ENCODE assay signal across 17 cellular contexts in genomic region chr12:119235352-119235751, GRCh38. TPM values are rescaled to one million over a fixed set of nuclear protein-coding genes. Genes with fewer than 3 reads are reported as not detected.
A peak's percentile ranks its signal among the peaks of the same experiment; 100 is the strongest.
DNase-seq lines count a peak whose midpoint lies in the region; ATAC-seq and TF ChIP-seq lines count a peak whose summit lies in the region.
"Had no signal": no experiment of that assay in that cellular context is flagged by ENCODE, and none has a peak within 500 bp of the region (broad histone marks: within the 10 kb centered on the region; RNA-seq: fewer than 3 reads in every experiment).

No MANE protein-coding gene starts in this region.

- no peak overlapping the region for H3K27ac Mint-ChIP-seq in nephron progenitor cell
- H3K27ac Mint-ChIP-seq: activated CD8-positive, alpha-beta memory T cell treated with anti-CD3 and anti-CD28 coated beads, Interleukin-2, amount 10 ng/mL, durations not matched to agents 7 days and 5 days; activated naive CD4-positive, alpha-beta T cell treated with anti-CD3 and anti-CD28 coated beads, Interleukin-2, amount 50 U/mL, for 72 hours; natural killer cell treated with Interleukin-12 subunit alpha and Interleukin-12 subunit beta and Interleukin-15 and Interleukin-18, amount 100 ng/mL, for 72 hours had no signal

- peaks cover 27% of the 10 kb centered on the region for H3K27me3 Mint-ChIP-seq in nephron progenitor cell (ENCODE audit: low read depth, poor library complexity)
- H3K27me3 Mint-ChIP-seq: activated CD8-positive, alpha-beta memory T cell treated with anti-CD3 and anti-CD28 coated beads, Interleukin-2, amount 10 ng/mL, durations not matched to agents 7 days and 5 days had no signal

- no peak overlapping the region for H3K27ac ChIP-seq in Peyer's patch
- H3K27ac ChIP-seq: HL-60, thoracic aorta had no signal

- H3K27me3 ChIP-seq in Peyer's patch: no peaks in the 10 kb centered on the region

- peaks cover 8% of the 10 kb centered on the region for H3K4me1 Mint-ChIP-seq in nephron progenitor cell
- H3K4me1 Mint-ChIP-seq: activated CD8-positive, alpha-beta memory T cell treated with anti-CD3 and anti-CD28 coated beads, Interleukin-2, amount 10 ng/mL, durations not matched to agents 7 days and 5 days had no signal

- no peaks in the 10 kb centered on the region for H3K4me1 ChIP-seq in Peyer's patch
- H3K4me1 ChIP-seq: HAP-1 had no signal

- peaks cover 11% of the 10 kb centered on the region for H3K9me3 Mint-ChIP-seq in nephron progenitor cell
- H3K9me3 Mint-ChIP-seq: activated naive CD4-positive, alpha-beta T cell treated with anti-CD3 and anti-CD28 coated beads, Interleukin-2, amount 50 U/mL, for 72 hours; natural killer cell treated with Interleukin-12 subunit alpha and Interleukin-12 subunit beta and Interleukin-15 and Interleukin-18, amount 100 ng/mL, for 72 hours had no signal

- DNase-seq in DMS 273 (lab: John Stamatoyannopoulos, UW; ENCODE audit: unreplicated experiment) (peak; percentile 8), DMS 273 treated with DMSO at 0.1 percent for 48 hours (lab: John Stamatoyannopoulos, UW) (no peak), HuH-7 (ENCODE audit: low spot score) (peak; percentile 6), ecto neural progenitor cell (ENCODE audit: low spot score) (peak; percentile 64), nephron progenitor cell (peak; percentile 25), Peyer's patch (no peak), NOMO-1 treated with dmso at 0.1 percent for 144 hours (lab: John Stamatoyannopoulos, UW; ENCODE audit: unreplicated experiment) (no peak)
- DNase-seq: activated CD8-positive, alpha-beta memory T cell treated with anti-CD3 and anti-CD28 coated beads, Interleukin-2, amount 10 ng/mL, durations not matched to agents 7 days and 5 days; kidney glomerular epithelial cell; NCI-H226; RPMI8226 had no signal

- H3K4me3 Mint-ChIP-seq in nephron progenitor cell: no peak overlapping the region
- H3K4me3 Mint-ChIP-seq: activated CD8-positive, alpha-beta memory T cell treated with anti-CD3 and anti-CD28 coated beads, Interleukin-2, amount 10 ng/mL, durations not matched to agents 7 days and 5 days; natural killer cell treated with Interleukin-12 subunit alpha and Interleukin-12 subunit beta and Interleukin-15 and Interleukin-18, amount 100 ng/mL, for 72 hours had no signal

- no peak for TF ChIP-seq POLR2A in Peyer's patch (IDR thresholded peaks at IDR 0.05)

- H3K36me3 ChIP-seq in Peyer's patch: no peaks in the 10 kb centered on the region
- H3K36me3 ChIP-seq: HAP-1, thoracic aorta had no signal

- H3K4me3 ChIP-seq in Peyer's patch: no peak overlapping the region
- H3K4me3 ChIP-seq: HAP-1, thoracic aorta had no signal

- no peaks in the 10 kb centered on the region for H3K36me3 Mint-ChIP-seq in nephron progenitor cell (ENCODE audit: low read depth)
- H3K36me3 Mint-ChIP-seq: activated CD8-positive, alpha-beta memory T cell treated with anti-CD3 and anti-CD28 coated beads, Interleukin-2, amount 10 ng/mL, durations not matched to agents 7 days and 5 days; natural killer cell treated with Interleukin-12 subunit alpha and Interleukin-12 subunit beta and Interleukin-15 and Interleukin-18, amount 100 ng/mL, for 72 hours had no signal

- no peak for ATAC-seq in GM21515 (IDR thresholded peaks at IDR 0.05; ENCODE audit: unreplicated experiment)
- ATAC-seq: activated CD8-positive, alpha-beta memory T cell treated with anti-CD3 and anti-CD28 coated beads, Interleukin-2, amount 10 ng/mL, durations not matched to agents 7 days and 5 days; activated naive CD4-positive, alpha-beta T cell treated with anti-CD3 and anti-CD28 coated beads, Interleukin-2, amount 50 U/mL, for 72 hours; natural killer cell treated with Interleukin-12 subunit alpha and Interleukin-12 subunit beta and Interleukin-15 and Interleukin-18, amount 100 ng/mL, for 72 hours had no signal

- no peaks in the 10 kb centered on the region for H3K9me3 ChIP-seq in Peyer's patch
- H3K9me3 ChIP-seq: HAP-1, thoracic aorta had no signal

- TF ChIP-seq CTCF in nephron progenitor cell (IDR thresholded peaks at IDR 0.05) (peak; percentile 63), Peyer's patch (IDR thresholded peaks at IDR 0.05) (peak in 1 of 6 experiments; percentile 14)

RNA-seq across cellular contexts. Expression of gene HSPB8, which starts 56.6 kb away (rescaled TPM):
- 10 to 100 TPM in 2 of 4 donors, 1 to 10 TPM in 2; 3.7 to 20.6 (median 8.4) TPM for total RNA-seq in Peyer's patch
- total RNA-seq: activated CD8-positive, alpha-beta memory T cell treated with anti-CD3 and anti-CD28 coated beads, Interleukin-2, amount 10 ng/mL, durations not matched to agents 7 days and 5 days; activated naive CD4-positive, alpha-beta T cell treated with anti-CD3 and anti-CD28 coated beads, Interleukin-2, amount 50 U/mL, for 72 hours; natural killer cell treated with Interleukin-12 subunit alpha and Interleukin-12 subunit beta and Interleukin-15 and Interleukin-18, amount 100 ng/mL, for 72 hours had no signal

Comparison
In these comparisons a context has a peak if more than half of its experiments do, and no peak if none do; other contexts are left out.
1. DNase-seq: peak in DMS 273 (single experiment), HuH-7 (single experiment), ecto neural progenitor cell (single experiment) and nephron progenitor cell (single experiment); none in DMS 273 treated with DMSO at 0.1 percent for 48 hours (single experiment), Peyer's patch (0 of 3) and NOMO-1 treated with dmso at 0.1 percent for 144 hours (single experiment).